9 cellular contexts compared by ENCODE assay signal in the genomic region with DNA sequence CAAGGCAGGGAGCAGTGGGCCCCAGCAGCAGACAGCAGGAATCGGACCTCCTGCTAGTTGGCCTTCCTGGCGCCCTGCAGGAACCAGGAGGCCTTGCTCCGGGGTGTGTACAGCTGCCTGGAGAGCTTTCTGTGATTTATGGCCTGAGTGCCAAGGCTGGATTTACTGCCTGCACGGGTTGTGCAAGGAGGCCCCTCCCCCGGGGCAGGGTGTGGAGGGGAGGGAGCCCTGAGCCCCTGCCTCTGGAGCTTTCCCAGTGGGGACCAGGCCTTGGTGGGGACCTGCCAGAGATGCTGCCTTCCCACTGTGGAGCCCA. TPM values are rescaled to one million over a fixed set of nuclear protein-coding genes. Genes with fewer than 3 reads are reported as not detected.
DNase-seq lines count a peak whose midpoint lies in the region; ATAC-seq, FAIRE-seq and TF ChIP-seq lines count a peak whose summit lies in the region.
"Had no signal": no experiment of that assay in that cellular context is flagged by ENCODE, and none has a peak within 500 bp of the region (broad histone marks: within the 10 kb centered on the region; RNA-seq: fewer than 3 reads in every experiment).

No MANE protein-coding gene starts in this region.

- DNase-seq in HAP-1 (ENCODE audit: low spot score in 2 of 2), result peak; percentile 48 to 73
- peak; percentile 64 for DNase-seq in NCI-H226
- DNase-seq in endothelial cell of umbilical vein (ENCODE audit: low read depth, low spot score), result peak; percentile 60
- DNase-seq in sigmoid colon, result peak; percentile 84
- DNase-seq in HPDE6-E6E7 (ENCODE audit: extremely low spot score), result no peak
- DNase-seq: occipital lobe; stimulated activated CD8-positive, alpha-beta memory T cell treated with anti-CD3 and anti-CD28 coated beads, Interleukin-4, amount 100 ng/mL, for 48 hours had no signal

- H3K4me3 ChIP-seq in HAP-1 (no peak overlapping the region), endothelial cell of umbilical vein (replicated peaks in 1 of 3; ENCODE audit: insufficient read depth in 1 of 3, low read depth in 1 of 3, low read length in 3 of 3) (no peak overlapping the region), sigmoid colon (no peak overlapping the region)

- TF ChIP-seq POLR2A in endothelial cell of umbilical vein (IDR thresholded peaks at IDR 0.05; ENCODE audit: low read depth, low read length), result no peak
- TF ChIP-seq POLR2A in sigmoid colon (IDR thresholded peaks at IDR 0.05), result peak in 1 of 2 donors; percentile 54

- no peaks in the 10 kb centered on the region for H3K9me1 ChIP-seq in endothelial cell of umbilical vein (replicated peaks; ENCODE audit: control insufficient read depth, extremely low read depth, insufficient read depth, low read length)

- in situ Hi-C loops in HAP-1 (cut with MboI; ENCODE audit: low sequenced_read_pairs), result no loop called here

- dilution Hi-C loops in endothelial cell of umbilical vein (cut with MboI; ENCODE audit: extremely low pct_ligation_motif_present, low sequenced_read_pairs), result no loop called here

- POLR2A ChIA-PET in endothelial cell of umbilical vein (lab: Charles Lee), result no interaction called here

- no peaks in the 10 kb centered on the region for H3K79me2 ChIP-seq in endothelial cell of umbilical vein (ENCODE audit: control insufficient read depth, insufficient read depth, low read length)

- CTCF ChIA-PET in endothelial cell of umbilical vein (lab: Charles Lee), result interaction anchor here (1.1 kb wide), 1 partner anchor 68 kb away, joined by 4 read pairs; no protein-coding TSS in a partner anchor

- H3K27ac ChIP-seq in endothelial cell of umbilical vein (ENCODE audit: insufficient read depth, low read depth, low read length) (no peak overlapping the region), sigmoid colon (peak overlapping the region in 3 of 4 donors; percentile 35 to 57 (median 47))

- H3K4me1 ChIP-seq in HAP-1 (peaks cover 9% of the 10 kb centered on the region), endothelial cell of umbilical vein (ENCODE audit: control insufficient read depth, extremely low read depth, insufficient read depth, low read length) (peaks cover 19% of the 10 kb centered on the region), sigmoid colon (peaks cover 0 to 18% (median 16%) of the 10 kb centered on the region in 4 donors)

- H3K27me3 ChIP-seq in HAP-1 (ENCODE audit: low read depth) (peaks cover 14% of the 10 kb centered on the region), endothelial cell of umbilical vein (ENCODE audit: control insufficient read depth in 2 of 2, insufficient read depth in 2 of 2, low read length in 2 of 2) (no peaks in the 10 kb centered on the region), sigmoid colon (no peaks in the 10 kb centered on the region)

- TF ChIP-seq CTCF in endothelial cell of umbilical vein (IDR thresholded peaks at IDR 0.05; ENCODE audit: extremely low read depth in 1 of 2, insufficient read depth in 1 of 2, low read depth in 1 of 2, low read length in 2 of 2) (no peak), sigmoid colon (IDR thresholded peaks at IDR 0.05) (peak in 1 of 4 experiments; percentile 21)

- TF ChIP-seq EP300 in sigmoid colon (IDR thresholded peaks at IDR 0.05), result no peak

- WGBS in sigmoid colon, 2 donors, result 8 to 26% methylated on average over 5 of the region's 5 CpGs

- H2AFZ ChIP-seq in endothelial cell of umbilical vein (ENCODE audit: low read depth, low read length), result no peak overlapping the region

- H3K4me2 ChIP-seq in endothelial cell of umbilical vein (ENCODE audit: insufficient read depth, low read length), result no peak overlapping the region

- BruUV-seq in endothelial cell of umbilical vein (replicated peaks; lab: Mats Ljungman, UMichigan), result no TSS peak

- FAIRE-seq in endothelial cell of umbilical vein (lab: Jason Lieb, UNC), result no peak

- no peaks in the 10 kb centered on the region for H4K20me1 ChIP-seq in endothelial cell of umbilical vein (replicated peaks; ENCODE audit: control insufficient read depth, extremely low read depth, insufficient read depth, low read length)

- H3K9ac ChIP-seq in endothelial cell of umbilical vein (replicated peaks; ENCODE audit: extremely low read depth, insufficient read depth, low read length), result no peak overlapping the region

- intact Hi-C loops in endothelial cell of umbilical vein (cut with micrococcal nuclease) (no loop called here), sigmoid colon (cut with DNase I) (no loop called here)

- ATAC-seq in GM18870 (IDR thresholded peaks at IDR 0.05; ENCODE audit: unreplicated experiment) (no peak), HG03469 (IDR thresholded peaks at IDR 0.05; ENCODE audit: unreplicated experiment) (no peak)

- H3K9me3 ChIP-seq in HAP-1 (no peaks in the 10 kb centered on the region), endothelial cell of umbilical vein (replicated peaks; ENCODE audit: control insufficient read depth, insufficient read depth, low read length) (no peaks in the 10 kb centered on the region), sigmoid colon (no peaks in the 10 kb centered on the region)

- H3K36me3 ChIP-seq in HAP-1 (replicated peaks) (no peaks in the 10 kb centered on the region), endothelial cell of umbilical vein (ENCODE audit: control insufficient read depth in 2 of 2, extremely low read depth in 1 of 2, insufficient read depth in 2 of 2, low read length in 2 of 2) (no peaks in the 10 kb centered on the region), sigmoid colon (no peaks in the 10 kb centered on the region)

TF ChIP-seq in endothelial cell of umbilical vein, 7 proteins besides CTCF, POLR2A, EP300 and RAD21:
- TF ChIP-seq GATA2 (IDR thresholded peaks at IDR 0.05; ENCODE audit: insufficient read depth, insufficient read length, low read depth, low read length), result no peak
- TF ChIP-seq, protein P1, sequence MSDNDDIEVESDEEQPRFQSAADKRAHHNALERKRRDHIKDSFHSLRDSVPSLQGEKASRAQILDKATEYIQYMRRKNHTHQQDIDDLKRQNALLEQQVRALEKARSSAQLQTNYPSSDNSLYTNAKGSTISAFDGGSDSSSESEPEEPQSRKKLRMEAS (IDR thresholded peaks at IDR 0.05; ENCODE audit: insufficient read depth, insufficient read length), result no peak
- no peak for TF ChIP-seq EZH2 (IDR thresholded peaks at IDR 0.05; ENCODE audit: borderline replicate concordance, low read depth, low read length, severe bottlenecking)
- TF ChIP-seq FOS (IDR thresholded peaks at IDR 0.05; ENCODE audit: borderline replicate concordance, insufficient read depth, low read length), result no peak
- no peak for TF ChIP-seq POLR2AphosphoS5 (IDR thresholded peaks at IDR 0.05; ENCODE audit: insufficient read depth, low read depth, low read length)
- no peak for TF ChIP-seq MYC (IDR thresholded peaks at IDR 0.05; ENCODE audit: low read depth, low read length)
- TF ChIP-seq JUN (IDR thresholded peaks at IDR 0.05; ENCODE audit: borderline replicate concordance, insufficient read depth, insufficient read length, low read depth), result no peak

RNA-seq across cellular contexts. Expression of a gene that starts 7.2 kb away (rescaled TPM):
- total RNA-seq in endothelial cell of umbilical vein (106 and 115 TPM in 2 replicates), sigmoid colon (10 to 100 TPM; 47.9 to 60.2 (median 50.5) TPM)
- polyA plus RNA-seq in endothelial cell of umbilical vein (78.5 and 105 TPM in 2 replicates), sigmoid colon (100 to 1,000 TPM in 2 of 3 donors, 10 to 100 TPM in 1; 86.6 to 143 (median 118) TPM)
- polyA plus RNA-seq in endothelial cell of umbilical vein (2011; cell fraction: cytosol; rRNA removed), result 112 and 126 TPM in 2 replicates
- polyA plus RNA-seq in endothelial cell of umbilical vein (2011; cell fraction: nucleus; rRNA removed), result 45.0 and 63.8 TPM in 2 replicates
- 134 and 137 TPM in 2 replicates for polyA plus RNA-seq in endothelial cell of umbilical vein (2012)
- 61.2 and 62.9 TPM in 2 replicates for polyA minus RNA-seq in endothelial cell of umbilical vein
- 13.2 TPM for polyA minus RNA-seq in endothelial cell of umbilical vein (2011; cell fraction: cytosol; rRNA and poly(A)+ RNA removed)
- 23.8 and 31.1 TPM in 2 replicates for polyA minus RNA-seq in endothelial cell of umbilical vein (2011; cell fraction: nucleus; rRNA and poly(A)+ RNA removed)

RNA-seq across cellular contexts. Expression of a gene that starts 22.3 kb away (rescaled TPM):
- total RNA-seq in endothelial cell of umbilical vein (23.9 and 29.9 TPM in 2 replicates), sigmoid colon (10 to 100 TPM; 16.8 to 32.1 (median 25.0) TPM)
- polyA plus RNA-seq in endothelial cell of umbilical vein (31.5 and 31.8 TPM in 2 replicates), sigmoid colon (1 to 10 TPM; 1.6 to 9.7 (median 1.8) TPM)
- 19.4 and 22.1 TPM in 2 replicates for polyA plus RNA-seq in endothelial cell of umbilical vein (2011; cell fraction: cytosol; rRNA removed)
- 18.4 and 18.7 TPM in 2 replicates for polyA plus RNA-seq in endothelial cell of umbilical vein (2011; cell fraction: nucleus; rRNA removed)
- 30.3 and 33.3 TPM in 2 replicates for polyA plus RNA-seq in endothelial cell of umbilical vein (2012)
- polyA minus RNA-seq in endothelial cell of umbilical vein, result 28.4 and 28.7 TPM in 2 replicates
- polyA minus RNA-seq in endothelial cell of umbilical vein (2011; cell fraction: cytosol; rRNA and poly(A)+ RNA removed), result 6.5 TPM
- 11.4 and 12.5 TPM in 2 replicates for polyA minus RNA-seq in endothelial cell of umbilical vein (2011; cell fraction: nucleus; rRNA and poly(A)+ RNA removed)
